ENCODE assay signal across 13 cellular contexts in genomic region chr2:214103199-214104001, GRCh38.
A peak's percentile ranks its signal among the peaks of the same experiment; 100 is the strongest.
DNase-seq lines count a peak whose midpoint lies in the region; ATAC-seq and TF ChIP-seq lines count a peak whose summit lies in the region.
"Had no signal": no experiment of that assay in that cellular context is flagged by ENCODE, and none has a peak within 500 bp of the region (broad histone marks: within the 10 kb centered on the region; RNA-seq: fewer than 3 reads in every experiment).

No MANE protein-coding gene starts in this region.

- CTCF ChIA-PET in MCF 10A (lab: Yijun Ruan, JAX) = interaction anchor here (0.9 kb wide), 1 partner anchor 1876 kb away, joined by 3 read pairs; no protein-coding TSS in a partner anchor

- BruUV-seq in MCF 10A (replicated peaks; lab: Mats Ljungman, UMichigan) = no TSS peak

- H3K9me3 Mint-ChIP-seq in MCF 10A (ENCODE audit: unreplicated experiment) = no peaks in the 10 kb centered on the region
- no peaks in the 10 kb centered on the region for H3K9me3 Mint-ChIP-seq in activated T-helper 2 cell treated with anti-CD3 and anti-CD28 coated beads, Interferon-gamma antibody, Interleukin-2, Interleukin-4, amounts not matched to agents 10 μg/mL and 5 μg/mL and 100 μg/mL, durations not matched to agents 14 hours and 24 hours and 36 hours

- H3K36me3 ChIP-seq in breast epithelium = no peaks in the 10 kb centered on the region
- no peaks in the 10 kb centered on the region for H3K36me3 ChIP-seq in heart right ventricle

- TF ChIP-seq CTCF in MCF 10A (IDR thresholded peaks at IDR 0.05; ENCODE audit: unreplicated experiment) = no peak
- TF ChIP-seq CTCF in breast epithelium (IDR thresholded peaks at IDR 0.05) = no peak
- no peak for TF ChIP-seq CTCF in heart right ventricle (IDR thresholded peaks at IDR 0.05)

- no peak overlapping the region for H3K27ac ChIP-seq in breast epithelium
- H3K27ac ChIP-seq in heart right ventricle = no peak overlapping the region

- H3K36me3 Mint-ChIP-seq in MCF 10A (ENCODE audit: insufficient read depth, unreplicated experiment) = no peaks in the 10 kb centered on the region
- H3K36me3 Mint-ChIP-seq in activated T-helper 2 cell treated with anti-CD3 and anti-CD28 coated beads, Interferon-gamma antibody, Interleukin-2, Interleukin-4, amounts not matched to agents 10 μg/mL and 5 μg/mL and 100 μg/mL, durations not matched to agents 14 hours and 24 hours and 36 hours (ENCODE audit: low read depth) = no peaks in the 10 kb centered on the region

- H3K4me1 ChIP-seq in breast epithelium (no peaks in the 10 kb centered on the region), heart right ventricle (no peaks in the 10 kb centered on the region)

- H3K4me3 ChIP-seq in breast epithelium (no peak overlapping the region), heart right ventricle (no peak overlapping the region)

- 35 to 49% methylated on average over 6 of the region's 6 CpGs for WGBS in heart right ventricle, 2 donors

- no peak overlapping the region for H3K4me3 Mint-ChIP-seq in MCF 10A (ENCODE audit: unreplicated experiment)
- H3K4me3 Mint-ChIP-seq in activated T-helper 2 cell treated with anti-CD3 and anti-CD28 coated beads, Interferon-gamma antibody, Interleukin-2, Interleukin-4, amounts not matched to agents 10 μg/mL and 5 μg/mL and 100 μg/mL, durations not matched to agents 14 hours and 24 hours and 36 hours (ENCODE audit: low read depth) = no peak overlapping the region

- H3K27me3 Mint-ChIP-seq in MCF 10A (ENCODE audit: insufficient read depth, unreplicated experiment) = no peaks in the 10 kb centered on the region
- H3K27me3 Mint-ChIP-seq in activated T-helper 2 cell treated with anti-CD3 and anti-CD28 coated beads, Interferon-gamma antibody, Interleukin-2, Interleukin-4, amounts not matched to agents 10 μg/mL and 5 μg/mL and 100 μg/mL, durations not matched to agents 14 hours and 24 hours and 36 hours (ENCODE audit: low read depth) = no peaks in the 10 kb centered on the region

- intact Hi-C loops in MCF 10A (cut with micrococcal nuclease) (no loop called here), breast epithelium (cut with DNase I; ENCODE audit: low total_unique reads) (no loop called here), heart right ventricle (cut with DNase I) (no loop called here)
- intact Hi-C loops in activated T-helper 2 cell treated with anti-CD3 and anti-CD28 coated beads, Interferon-gamma antibody, Interleukin-2, Interleukin-4, amounts not matched to agents 10 μg/mL and 5 μg/mL and 100 μg/mL, durations not matched to agents 14 hours and 24 hours and 36 hours (cut with micrococcal nuclease) = no loop called here

- DNase-seq in MCF 10A (ENCODE audit: unreplicated experiment) (peak; percentile 67), breast epithelium (ENCODE audit: low spot score in 2 of 2) (no peak), OCI-M1 (lab: John Stamatoyannopoulos, UW) (peak; percentile 72), foreskin melanocyte (peak; percentile 11), heart right ventricle (no peak), DMS79 (lab: John Stamatoyannopoulos, UW) (no peak)
- no peak for DNase-seq in activated T-helper 2 cell treated with anti-CD3 and anti-CD28 coated beads, Interferon-gamma antibody, Interleukin-2, Interleukin-4, amounts not matched to agents 10 μg/mL and 5 μg/mL and 100 μg/mL, durations not matched to agents 14 hours and 24 hours and 36 hours (ENCODE audit: low spot score)
- DNase-seq: erythroblast; midbrain; NCI-H1930; stimulated activated CD4-positive, alpha-beta T cell treated with anti-CD3 and anti-CD28 coated beads, Interleukin-1b, Interleukin-23, amount 100 ng/mL, for 48 hours had no signal

- H3K9me3 ChIP-seq in breast epithelium (no peaks in the 10 kb centered on the region), heart right ventricle (peaks cover 0 to 2% (median 0%) of the 10 kb centered on the region in 11 donors)

- H3K27me3 ChIP-seq in breast epithelium (no peaks in the 10 kb centered on the region), heart right ventricle (no peaks in the 10 kb centered on the region)

- no peak for TF ChIP-seq POLR2A in breast epithelium (IDR thresholded peaks at IDR 0.05)

- peak overlapping the region; percentile 33 for H3K27ac Mint-ChIP-seq in MCF 10A (ENCODE audit: low read depth, unreplicated experiment)
- no peak overlapping the region for H3K27ac Mint-ChIP-seq in activated T-helper 2 cell treated with anti-CD3 and anti-CD28 coated beads, Interferon-gamma antibody, Interleukin-2, Interleukin-4, amounts not matched to agents 10 μg/mL and 5 μg/mL and 100 μg/mL, durations not matched to agents 14 hours and 24 hours and 36 hours
- H3K27ac Mint-ChIP-seq: activated naive CD4-positive, alpha-beta T cell treated with anti-CD3 and anti-CD28 coated beads, Interleukin-2, amount 50 U/mL, for 72 hours had no signal

- POLR2A ChIA-PET in MCF 10A (lab: Yijun Ruan, JAX) = interaction anchor here (1.5 kb wide), 1 partner anchor 25 kb away, joined by 3 read pairs; no protein-coding TSS in a partner anchor

- peaks cover 20% of the 10 kb centered on the region for H3K4me1 Mint-ChIP-seq in MCF 10A (ENCODE audit: insufficient read depth, unreplicated experiment)
- H3K4me1 Mint-ChIP-seq in activated T-helper 2 cell treated with anti-CD3 and anti-CD28 coated beads, Interferon-gamma antibody, Interleukin-2, Interleukin-4, amounts not matched to agents 10 μg/mL and 5 μg/mL and 100 μg/mL, durations not matched to agents 14 hours and 24 hours and 36 hours (ENCODE audit: low read depth) = no peaks in the 10 kb centered on the region

- no peak for ATAC-seq in HG02623 (IDR thresholded peaks at IDR 0.05; ENCODE audit: unreplicated experiment)
- ATAC-seq in heart right ventricle = no peak
- ATAC-seq: activated naive CD4-positive, alpha-beta T cell treated with anti-CD3 and anti-CD28 coated beads, Interleukin-2, amount 50 U/mL, for 72 hours had no signal

Comparison
In these comparisons a context has a peak if more than half of its experiments do, and no peak if none do; other contexts are left out.
1. DNase-seq: peak in MCF 10A (single experiment), OCI-M1 (single experiment) and foreskin melanocyte (single experiment); none in breast epithelium (0 of 2), heart right ventricle (0 of 2), activated T-helper 2 cell treated with anti-CD3 and anti-CD28 coated beads, Interferon-gamma antibody, Interleukin-2, Interleukin-4, amounts not matched to agents 10 μg/mL and 5 μg/mL and 100 μg/mL, durations not matched to agents 14 hours and 24 hours and 36 hours (single experiment) and DMS79 (single experiment).